In genomic region chr15:80825361-80826030, GRCh38 we compare ENCODE assay signal across 17 cellular contexts. TPM values are rescaled to one million over a fixed set of nuclear protein-coding genes. Genes with fewer than 3 reads are reported as not detected.
A peak's percentile ranks its signal among the peaks of the same experiment; 100 is the strongest.
DNase-seq lines count a peak whose midpoint lies in the region; ATAC-seq and TF ChIP-seq lines count a peak whose summit lies in the region.
"Had no signal": no experiment of that assay in that cellular context is flagged by ENCODE, and none has a peak within 500 bp of the region (broad histone marks: within the 10 kb centered on the region; RNA-seq: fewer than 3 reads in every experiment).

No MANE protein-coding gene starts in this region.

- TF ChIP-seq POLR2A in ovary (IDR thresholded peaks at IDR 0.05), result no peak

- no peak overlapping the region for H3K9ac ChIP-seq in SK-N-SH

- H4K20me1 ChIP-seq in SK-N-SH (ENCODE audit: insufficient read depth), result no peaks in the 10 kb centered on the region

- TF ChIP-seq CTCF in SK-N-SH (IDR thresholded peaks at IDR 0.05) (no peak), ovary (IDR thresholded peaks at IDR 0.05) (no peak)

- no peaks in the 10 kb centered on the region for H3F3A ChIP-seq in SK-N-SH (replicated peaks; ENCODE audit: insufficient read depth)

- H3K36me3 ChIP-seq in SK-N-SH (replicated peaks in 1 of 2; ENCODE audit: control insufficient read depth in 1 of 2, insufficient read depth in 2 of 2, low read length in 1 of 2) (no peaks in the 10 kb centered on the region), ovary (no peaks in the 10 kb centered on the region)
- H3K36me3 ChIP-seq: suprapubic skin had no signal

- no peak for ATAC-seq in SK-N-SH treated with all-trans-retinoic acid at 6 μM for 48 hours
- ATAC-seq in sciatic nerve, result peak; percentile 90
- no peak for ATAC-seq in HG02571 (IDR thresholded peaks at IDR 0.05; ENCODE audit: unreplicated experiment)
- ATAC-seq: activated T-cell treated with anti-CD3 and anti-CD28 coated beads, Interleukin-2, amount 50 U/mL, for 4 hours; GM12878 had no signal

- peaks cover 0 to 9% of the 10 kb centered on the region in 2 experiments; a peak in 2 of 4 replicates for H3K4me1 ChIP-seq in SK-N-SH (ENCODE audit: control insufficient read depth in 1 of 2, insufficient read depth in 2 of 2, low read depth in 1 of 2, low read length in 1 of 2)
- no peaks in the 10 kb centered on the region for H3K4me1 ChIP-seq in ovary (ENCODE audit: insufficient read depth)

- POLR2A ChIA-PET in SK-N-SH (lab: Yijun Ruan, JAX), result no interaction called here

- H3K27me3 ChIP-seq in SK-N-SH (ENCODE audit: insufficient read depth) (no peaks in the 10 kb centered on the region), ovary (no peaks in the 10 kb centered on the region)
- H3K27me3 ChIP-seq: suprapubic skin had no signal

- H3K4me3 ChIP-seq in SK-N-SH (ENCODE audit: low read depth in 2 of 2, low read length in 1 of 2) (no peak overlapping the region), ovary (no peak overlapping the region)
- H3K4me3 ChIP-seq: GM12878, suprapubic skin had no signal

- no peak overlapping the region; a peak in 1 of 4 replicates for H3K27ac ChIP-seq in SK-N-SH (ENCODE audit: low read depth in 2 of 2, low read length in 1 of 2)
- H3K27ac ChIP-seq in ovary, result no peak overlapping the region
- H3K27ac ChIP-seq: suprapubic skin had no signal

- TF ChIP-seq EP300 in SK-N-SH (IDR thresholded peaks at IDR 0.05; ENCODE audit: borderline replicate concordance in 1 of 2, low read depth in 1 of 2, low read length in 1 of 2), result no peak
- no peak for TF ChIP-seq EP300 in ovary (IDR thresholded peaks at IDR 0.05)

- no peak overlapping the region for H2AFZ ChIP-seq in SK-N-SH (ENCODE audit: low read depth)

- no peak for DNase-seq in SK-N-SH
- DNase-seq in NCI-H526 (lab: John Stamatoyannopoulos, UW), result peak; percentile 58 to 66
- peak; percentile 66 for DNase-seq in fibroblast of gingiva (ENCODE audit: low read depth)
- no peak for DNase-seq in sciatic nerve (ENCODE audit: low spot score)
- no peak for DNase-seq in NCI-H1694 (lab: John Stamatoyannopoulos, UW)
- DNase-seq in ovary, result no peak
- DNase-seq: activated CD4-positive, alpha-beta T cell treated with anti-CD3 and anti-CD28 coated beads, Interleukin-2, amount 10 ng/mL, durations not matched to agents 24 days and 14 days; activated T-cell treated with anti-CD3 and anti-CD28 coated beads, Interleukin-2, amount 50 U/mL, for 4 hours; dermis blood vessel endothelial cell; mesenchymal stem cell; NCI-H524; SHP77 treated with DMSO at 0.1 percent for 48 hours; T-helper 9 cell had no signal

- no peaks in the 10 kb centered on the region for H3K9me3 ChIP-seq in SK-N-SH
- H3K9me3 ChIP-seq in ovary, result no peaks in the 10 kb centered on the region
- H3K9me3 ChIP-seq: suprapubic skin had no signal

- H3K9me2 ChIP-seq in SK-N-SH, result no peaks in the 10 kb centered on the region

- TF ChIP-seq RAD21 in SK-N-SH (IDR thresholded peaks at IDR 0.05; ENCODE audit: low read length), result no peak

- 56% methylated on average over 6 of the region's 6 CpGs for WGBS in SK-N-SH (ENCODE audit: low lambda C conversion rate)
- WGBS in ovary, 3 donors, result 46 to 58% (median 53%) methylated on average over 6 of the region's 6 CpGs

- CTCF ChIA-PET in SK-N-SH (lab: Yijun Ruan, JAX), result interaction anchor here (0.8 to 1.8 kb wide), 3 partner anchors 46 to 258 kb away, joined by 3 to 6 read pairs (median 3); partner anchors contain the start of gene CEMIP

- H3K4me2 ChIP-seq in SK-N-SH, result no peak overlapping the region

- intact Hi-C loops in sciatic nerve (cut with DNase I), result no loop called here
- intact Hi-C loops in ovary (cut with DNase I), result loop anchor here in 1 of 4 donors (2.0 kb wide), 1 partner anchor 41 kb away; no protein-coding TSS in a partner anchor

- no peaks in the 10 kb centered on the region for H3K79me2 ChIP-seq in SK-N-SH (ENCODE audit: insufficient read depth)

TF ChIP-seq in SK-N-SH, 30 proteins besides CTCF, POLR2A, EP300 and RAD21:
- TF ChIP-seq POLR2AphosphoS5 (IDR thresholded peaks at IDR 0.05; ENCODE audit: low read depth, low read length) (no peak), GATA2 (CRISPR knock-in tag; IDR thresholded peaks at IDR 0.05) (peak; percentile 62)

TF ChIP-seq in SK-N-SH treated with all-trans-retinoic acid at 6 μM for 48 hours, 23 proteins besides CTCF, POLR2A, EP300 and RAD21:
- TF ChIP-seq ARNTL (CRISPR knock-in tag; IDR thresholded peaks at IDR 0.05; ENCODE audit: borderline replicate concordance, low read depth), result no peak
- no peak for TF ChIP-seq OSR1 (CRISPR knock-in tag; IDR thresholded peaks at IDR 0.05)
- TF ChIP-seq ZFP3 (CRISPR knock-in tag; IDR thresholded peaks at IDR 0.05), result no peak
- TF ChIP-seq CSRNP3 (CRISPR knock-in tag; IDR thresholded peaks at IDR 0.05), result no peak
- TF ChIP-seq ZNF70 (CRISPR knock-in tag; IDR thresholded peaks at IDR 0.05), result no peak
- TF ChIP-seq ZFP30 (CRISPR knock-in tag; IDR thresholded peaks at IDR 0.05), result no peak
- TF ChIP-seq ZC3H10 (CRISPR knock-in tag; IDR thresholded peaks at IDR 0.05), result no peak
- no peak for TF ChIP-seq TSHZ2 (CRISPR knock-in tag; IDR thresholded peaks at IDR 0.05)
- no peak for TF ChIP-seq RARB (CRISPR knock-in tag; IDR thresholded peaks at IDR 0.05)

RNA-seq across cellular contexts. Expression of gene CEMIP, which starts 46.3 kb away (rescaled TPM):
- 27.8 and 30.8 TPM in 2 replicates for polyA plus RNA-seq in SK-N-SH (2012; rRNA removed)
- 17.3 and 22.9 TPM in 2 replicates for polyA plus RNA-seq in SK-N-SH (2012; cell fraction: cytosol; rRNA removed)
- polyA plus RNA-seq in SK-N-SH (2012; cell fraction: nucleus; rRNA removed), result 48.2 and 60.5 TPM in 2 replicates
- total RNA-seq in sciatic nerve, result 9.9 TPM
- 10 to 100 TPM in 2 of 7 donors, 1 to 10 TPM in 5; 2.3 to 12.3 (median 5.4) TPM for total RNA-seq in ovary
- 1 to 10 TPM; 2.2 to 4.1 TPM for polyA plus RNA-seq in ovary
- total RNA-seq: activated CD4-positive, alpha-beta T cell treated with anti-CD3 and anti-CD28 coated beads, Interleukin-2, amount 10 ng/mL, durations not matched to agents 24 days and 14 days had no signal

Comparison
In these comparisons a context has a peak if more than half of its experiments do, and no peak if none do; other contexts are left out.
1. DNase-seq: peak in NCI-H526 (2 of 2) and fibroblast of gingiva (single experiment); none in SK-N-SH (single experiment), sciatic nerve (single experiment), NCI-H1694 (single experiment) and ovary (0 of 5).